8 cellular contexts compared by ENCODE assay signal in the genomic region with DNA sequence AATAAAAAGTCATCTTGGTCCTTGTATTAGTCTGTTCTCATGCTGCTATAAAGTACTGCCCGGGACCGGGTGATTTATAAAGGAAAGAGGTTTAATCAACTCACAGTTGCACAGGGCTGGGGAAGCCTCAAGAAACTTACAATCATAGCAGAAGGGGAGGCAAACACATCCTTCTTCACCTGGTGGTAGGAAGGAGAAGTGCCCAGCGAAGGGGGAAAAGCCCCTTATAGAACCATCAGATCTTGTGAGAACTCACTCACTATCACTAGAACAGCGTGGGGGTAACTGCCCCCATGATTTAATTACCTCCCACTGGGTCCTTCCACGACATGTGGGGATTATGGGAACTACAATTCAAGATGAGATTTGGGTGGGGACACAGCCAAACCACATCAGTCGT.
DNase-seq lines count a peak whose midpoint lies in the region; ATAC-seq and TF ChIP-seq lines count a peak whose summit lies in the region.
"Not testable (repeated sequence)": the region's sequence is repeated elsewhere in the genome, so short reads cannot be mapped to it uniquely, and the experiment has no call there.

No MANE protein-coding gene starts in this region.

- not testable (repeated sequence) for H3K4me3 Mint-ChIP-seq in GM23338; chondrocyte (ENCODE audit: unreplicated experiment); mesothelial cell of epicardium

- not testable (repeated sequence) for H3K4me3 ChIP-seq in DND-41 (ENCODE audit: low read depth in 1 of 2, low read length in 2 of 2); GM23338; Loucy (ENCODE audit: low read length, poor library complexity, severe bottlenecking); WERI-Rb-1 (ENCODE audit: low read depth, low read length); fibroblast of pulmonary artery (replicated peaks; ENCODE audit: low read depth, low read length); retinal pigment epithelial cell (ENCODE audit: low read length)

- H2AFZ ChIP-seq in DND-41 (ENCODE audit: low read depth, low read length); GM23338; Loucy (ENCODE audit: low read length): not testable (repeated sequence)

- not testable (repeated sequence) for DNase-seq in DND-41; WERI-Rb-1; chondrocyte (ENCODE audit: low spot score); fibroblast of pulmonary artery (ENCODE audit: low read depth); mesothelial cell of epicardium (ENCODE audit: low spot score in 2 of 2, unreplicated experiment in 2 of 2); retinal pigment epithelial cell (ENCODE audit: low read depth)
- peak; percentile 63 for DNase-seq in GM23338 (ENCODE audit: low spot score)

- H3K9me3 Mint-ChIP-seq in GM23338; chondrocyte (ENCODE audit: low read depth); mesothelial cell of epicardium: not testable (repeated sequence)

- not testable (repeated sequence) for ATAC-seq in DND-41 (ENCODE audit: insufficient read depth, low read depth); GM23338

- not testable (repeated sequence) for H3K4me1 Mint-ChIP-seq in GM23338; chondrocyte (ENCODE audit: low read depth); mesothelial cell of epicardium

- TF ChIP-seq CTCF in DND-41 (IDR thresholded peaks at IDR 0.05; ENCODE audit: borderline replicate concordance, extremely low read depth, low read length, poor library complexity, severe bottlenecking), result peak; percentile 23
- peak; percentile 45 to 55 for TF ChIP-seq CTCF in GM23338 (conservative IDR thresholded peaks at IDR 0.05; ENCODE audit: low read depth in 2 of 2)
- 0 out of 2 replicates have a peak, but pooled peaks have one; percentile 16 for TF ChIP-seq CTCF in Loucy (conservative IDR thresholded peaks at IDR 0.05; ENCODE audit: low read length)
- 0 out of 2 replicates have a peak, but pooled peaks have one; percentile 17 for TF ChIP-seq CTCF in WERI-Rb-1 (IDR thresholded peaks at IDR 0.05; ENCODE audit: low read depth, low read length)
- TF ChIP-seq CTCF in chondrocyte (IDR thresholded peaks at IDR 0.05), result peak; percentile 43
- TF ChIP-seq CTCF in fibroblast of pulmonary artery (IDR thresholded peaks at IDR 0.05; ENCODE audit: low read length, missing control alignments), result peak; percentile 13
- TF ChIP-seq CTCF in mesothelial cell of epicardium (IDR thresholded peaks at IDR 0.05; ENCODE audit: unreplicated experiment), result peak; percentile 50
- TF ChIP-seq CTCF in retinal pigment epithelial cell (conservative IDR thresholded peaks at IDR 0.05; ENCODE audit: low read depth, low read length), result peak; percentile 23

- not testable (repeated sequence) for H3K27me3 ChIP-seq in DND-41 (ENCODE audit: insufficient read depth, low read length, poor library complexity); GM23338 (ENCODE audit: insufficient read depth); Loucy (ENCODE audit: insufficient read depth, low read length, poor library complexity, severe bottlenecking); WERI-Rb-1 (ENCODE audit: insufficient read depth, low read depth, severe bottlenecking)

- not testable (repeated sequence) for H3K36me3 Mint-ChIP-seq in GM23338 (ENCODE audit: low read depth); chondrocyte (ENCODE audit: low read depth); mesothelial cell of epicardium

- H3K9me2 ChIP-seq in GM23338 (ENCODE audit: insufficient read depth); Loucy (replicated peaks; ENCODE audit: low read depth, low read length): not testable (repeated sequence)

- H3K36me3 ChIP-seq in DND-41 (ENCODE audit: insufficient read depth, low read length); GM23338 (ENCODE audit: insufficient read depth); Loucy (ENCODE audit: insufficient read depth, low read length); WERI-Rb-1: not testable (repeated sequence)

- H3K9me3 ChIP-seq in DND-41 (ENCODE audit: insufficient read depth, low read length, severe bottlenecking); Loucy (ENCODE audit: insufficient read depth, low read depth, low read length); WERI-Rb-1 (ENCODE audit: severe bottlenecking): not testable (repeated sequence)

- H3K9ac ChIP-seq in DND-41 (ENCODE audit: low read depth, low read length); Loucy (ENCODE audit: low read depth, low read length, poor library complexity, severe bottlenecking): not testable (repeated sequence)

- not testable (repeated sequence) for H3K4me1 ChIP-seq in DND-41 (ENCODE audit: insufficient read depth, low read length); GM23338 (ENCODE audit: insufficient read depth); Loucy (ENCODE audit: insufficient read depth, low read length, poor library complexity, severe bottlenecking)

- H3K4me2 ChIP-seq in DND-41 (ENCODE audit: insufficient read depth, low read length); GM23338; Loucy (ENCODE audit: low read depth, low read length, poor library complexity, severe bottlenecking): not testable (repeated sequence)

- not testable (repeated sequence) for H3F3A ChIP-seq in GM23338 (replicated peaks; ENCODE audit: low read depth); Loucy (ENCODE audit: low read depth)

- H3K27ac ChIP-seq in DND-41 (ENCODE audit: low read length); GM23338 (ENCODE audit: low read depth); WERI-Rb-1: not testable (repeated sequence)

- H3K27me3 Mint-ChIP-seq in GM23338 (ENCODE audit: insufficient read depth, low read depth, poor library complexity); chondrocyte (ENCODE audit: low read depth); mesothelial cell of epicardium (ENCODE audit: low read depth): not testable (repeated sequence)

- not testable (repeated sequence) for H3K79me2 ChIP-seq in DND-41 (ENCODE audit: insufficient read depth, low read length); GM23338 (replicated peaks; ENCODE audit: insufficient read depth); Loucy (ENCODE audit: insufficient read depth, low read length)

- H4K20me1 ChIP-seq in DND-41 (ENCODE audit: insufficient read depth, low read length); GM23338 (replicated peaks; ENCODE audit: insufficient read depth); Loucy (ENCODE audit: insufficient read depth, low read length, poor library complexity, severe bottlenecking): not testable (repeated sequence)

- H3K27ac Mint-ChIP-seq in GM23338; chondrocyte (ENCODE audit: unreplicated experiment); mesothelial cell of epicardium: not testable (repeated sequence)
